In the genomic region with DNA sequence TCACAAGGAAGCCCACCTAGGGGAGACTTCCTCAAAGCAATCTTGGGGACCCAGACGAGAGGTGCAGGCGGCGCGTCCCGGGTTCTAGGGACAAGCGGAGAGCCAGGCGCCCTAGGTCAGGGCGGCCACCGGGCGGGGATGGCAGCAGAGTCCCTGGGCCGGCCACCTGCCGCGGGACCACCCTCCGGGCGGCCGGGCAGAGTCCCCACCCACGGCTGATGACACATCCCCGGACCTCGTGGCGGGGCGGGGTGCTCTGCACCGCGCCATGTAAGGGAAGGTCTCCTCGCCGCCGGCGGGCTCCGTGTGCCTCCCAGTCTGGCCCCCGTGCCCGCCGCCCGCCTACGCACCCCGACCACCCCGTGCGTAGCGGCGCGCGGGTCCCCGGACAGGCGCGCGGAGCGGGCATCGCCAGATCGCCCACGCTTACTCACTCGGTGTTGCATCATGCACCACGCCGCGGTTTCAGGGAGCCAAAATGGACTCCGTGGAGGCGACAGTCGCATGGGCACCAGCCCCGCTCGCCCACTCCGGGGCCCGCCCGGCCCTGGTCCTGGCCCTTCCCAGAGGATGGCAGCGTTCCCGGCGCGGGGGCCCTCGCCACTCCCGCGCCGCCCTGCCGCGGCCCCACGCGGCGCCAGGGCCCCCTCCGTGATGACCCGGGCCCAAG, we compare ENCODE assay signal across 8 cellular contexts.
DNase-seq lines count a peak whose midpoint lies in the region; ATAC-seq and TF ChIP-seq lines count a peak whose summit lies in the region.

No MANE protein-coding gene starts in this region.

- peak overlapping the region; percentile 36; the same call in 1 of the 2 replicates for H2AFZ ChIP-seq in KMS-11 (ENCODE audit: low read depth)

- no peaks in the 10 kb centered on the region for H3K36me3 ChIP-seq in KMS-11 (ENCODE audit: insufficient read depth)

- TF ChIP-seq CTCF in GM10266 (IDR thresholded peaks at IDR 0.05; ENCODE audit: control insufficient read depth, insufficient read depth, low read depth, missing control alignments) (no peak), KMS-11 (conservative IDR thresholded peaks at IDR 0.05; ENCODE audit: low read depth, low read length) (no peak)

- H3K27me3 ChIP-seq in KMS-11 (ENCODE audit: insufficient read depth, low read depth) (no peaks in the 10 kb centered on the region), layer of hippocampus (ENCODE audit: control insufficient read depth, insufficient read depth, low read length) (no peaks in the 10 kb centered on the region)

- H3K4me1 ChIP-seq in KMS-11 (ENCODE audit: low read depth, poor library complexity, severe bottlenecking) = peaks cover 14% of the 10 kb centered on the region

- DNase-seq in GM10266 (ENCODE audit: extremely low spot score) (peak; percentile 80), caudate nucleus (lab: John Stamatoyannopoulos, UW) (peak in 23 of 61 donors; percentile 7 to 79 (median 39)), cortex of kidney (lab: John Stamatoyannopoulos, UW) (no peak)
- DNase-seq in stimulated activated CD4-positive, alpha-beta T cell treated with anti-CD3 and anti-CD28 coated beads, Interleukin-2, amount 100 ng/mL, for 48 hours = peak; percentile 61 to 65

- H3K9ac ChIP-seq in KMS-11 = peak overlapping the region; percentile 92

- no peaks in the 10 kb centered on the region for H4K20me1 ChIP-seq in KMS-11 (ENCODE audit: insufficient read depth)

- H3K4me2 ChIP-seq in KMS-11 = peak overlapping the region; percentile 97

- peaks cover 48% of the 10 kb centered on the region for H3K79me2 ChIP-seq in KMS-11 (ENCODE audit: insufficient read depth, low read depth)

- peak overlapping the region; percentile 86 for H3K27ac ChIP-seq in KMS-11
- peak overlapping the region; percentile 5 for H3K27ac ChIP-seq in caudate nucleus (ENCODE audit: low read depth, low read length)
- peak overlapping the region; percentile 71 for H3K27ac ChIP-seq in layer of hippocampus (ENCODE audit: low read depth, low read length)

- H3K4me3 ChIP-seq in KMS-11 (IDR thresholded peaks at IDR 0.05; ENCODE audit: insufficient read depth, low read depth, low read length) = no peak overlapping the region

- ATAC-seq in GM21723 (IDR thresholded peaks at IDR 0.05; ENCODE audit: unreplicated experiment) = peak; percentile 45
- ATAC-seq in activated CD4-positive, CD25-positive, alpha-beta regulatory T cell treated with anti-CD3 and anti-CD28 coated beads, Interleukin-2, amount 50 U/mL, for 24 hours = peak; percentile 50 to 53

Comparison
In these comparisons a context has a peak if more than half of its experiments do, and no peak if none do; other contexts are left out.
1. H3K27ac ChIP-seq: peak in every context shown above with its lines; median percentile 86 in KMS-11; 71 in layer of hippocampus; 5 in caudate nucleus.